8 cellular contexts compared by ENCODE assay signal in the genomic region with DNA sequence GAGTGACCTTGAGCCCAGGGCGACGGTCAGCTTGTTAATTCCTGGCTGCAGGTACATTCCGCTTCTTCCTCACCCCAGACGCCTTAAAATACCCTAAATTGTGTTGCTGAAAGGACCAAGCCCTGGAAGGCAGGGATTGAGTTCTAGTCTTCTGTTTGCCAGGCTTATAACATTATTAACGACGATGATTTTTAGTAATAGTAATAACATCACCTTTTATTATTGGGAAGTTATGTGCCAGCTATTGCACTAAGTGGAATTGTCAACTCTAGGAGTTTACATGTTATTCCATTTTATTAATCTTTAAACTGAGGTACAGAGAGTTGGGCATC. TPM values are rescaled to one million over a fixed set of nuclear protein-coding genes. Genes with fewer than 3 reads are reported as not detected.
A peak's percentile ranks its signal among the peaks of the same experiment; 100 is the strongest.
DNase-seq lines count a peak whose midpoint lies in the region; ATAC-seq, FAIRE-seq and TF ChIP-seq lines count a peak whose summit lies in the region.

No MANE protein-coding gene starts in this region.

- H3K9me3 ChIP-seq in ascending aorta (no peaks in the 10 kb centered on the region), HepG2 (ENCODE audit: low read length) (no peaks in the 10 kb centered on the region), testis (no peaks in the 10 kb centered on the region)

- peak overlapping the region; percentile 95 for H3K9ac ChIP-seq in HepG2 (ENCODE audit: insufficient read depth, low read depth, low read length)

- H3K36me3 ChIP-seq in ascending aorta: peaks cover 2 to 4% of the 10 kb centered on the region in 2 donors
- H3K36me3 ChIP-seq in HepG2 (replicated peaks in 1 of 2; ENCODE audit: control insufficient read depth in 1 of 2, insufficient read depth in 2 of 2, low read length in 2 of 2): peaks cover 1 to 32% of the 10 kb centered on the region in 2 experiments; a peak in 3 of 5 replicates
- no peaks in the 10 kb centered on the region for H3K36me3 ChIP-seq in testis (ENCODE audit: low read depth, missing control alignments)

- intact Hi-C loops in ascending aorta (cut with DNase I) (loop anchor here (1.0 to 5.0 kb wide), 2 partner anchors 286 to 1613 kb away; partner anchors contain the start of gene CCDC174), HepG2 (cut with micrococcal nuclease; ENCODE audit: unreplicated experiment) (no loop called here), testis (cut with DNase I; ENCODE audit: low total_unique reads) (no loop called here)

- peak overlapping the region; percentile 98 for H3K27ac Mint-ChIP-seq in activated CD4-positive, alpha-beta T cell treated with anti-CD3 and anti-CD28 coated beads, Interleukin-2, amount 10 ng/mL, durations not matched to agents 7 days and 5 days

- H3K36me3 Mint-ChIP-seq in activated CD4-positive, alpha-beta T cell treated with anti-CD3 and anti-CD28 coated beads, Interleukin-2, amount 10 ng/mL, durations not matched to agents 7 days and 5 days (ENCODE audit: low read depth): peaks cover 8% of the 10 kb centered on the region

- BruUV-seq in HepG2 (replicated peaks; lab: Mats Ljungman, UMichigan): TSS peak; percentile 85

- ATAC-seq in HepG2 (no peak), HG03175 (IDR thresholded peaks at IDR 0.05; ENCODE audit: unreplicated experiment) (no peak), GM21515 (IDR thresholded peaks at IDR 0.05; ENCODE audit: unreplicated experiment) (no peak)

- peak overlapping the region; percentile 73 for H3K4me2 ChIP-seq in HepG2 (ENCODE audit: low read depth, low read length)

- H3K27me3 ChIP-seq in ascending aorta (no peaks in the 10 kb centered on the region), HepG2 (ENCODE audit: control insufficient read depth in 1 of 2, insufficient read depth in 2 of 2, low read length in 2 of 2) (no peaks in the 10 kb centered on the region; a peak in 1 of 5 replicates), testis (no peaks in the 10 kb centered on the region)

- no peaks in the 10 kb centered on the region for H4K20me1 ChIP-seq in HepG2 (ENCODE audit: insufficient read depth, low read length)

- peak in 1 of 2 experiments; percentile 52; a peak in 2 of 4 replicates for TF ChIP-seq POLR2A in HepG2 (IDR thresholded peaks at IDR 0.05; ENCODE audit: insufficient read depth in 1 of 2, low read depth in 2 of 2, low read length in 2 of 2)
- TF ChIP-seq POLR2A in testis (IDR thresholded peaks at IDR 0.05): no peak

- peak overlapping the region; percentile 81 to 88 for H3K27ac ChIP-seq in ascending aorta
- H3K27ac ChIP-seq in HepG2 (ENCODE audit: extremely low read length, insufficient read depth, low read length): peak overlapping the region; percentile 93
- H3K27ac ChIP-seq in testis: peak overlapping the region; percentile 72 to 92

- no peak for TF ChIP-seq CTCF in ascending aorta (IDR thresholded peaks at IDR 0.05)
- no peak for TF ChIP-seq CTCF in HepG2 (CRISPR knock-in tag; IDR thresholded peaks at IDR 0.05)
- no peak for TF ChIP-seq CTCF in testis (IDR thresholded peaks at IDR 0.05)

- POLR2A ChIA-PET in activated CD4-positive, alpha-beta T cell treated with anti-CD3 and anti-CD28 coated beads, Interleukin-2, amount 10 ng/mL, durations not matched to agents 7 days and 5 days (lab: Charles Lee): interaction anchor here (0.6 to 1.4 kb wide), 2 partner anchors 247 to 290 kb away, joined by 4 to 5 read pairs; no protein-coding TSS in a partner anchor
- POLR2A ChIA-PET in HepG2 (lab: Yijun Ruan, JAX): interaction anchor here (1.0 to 3.2 kb wide), 8 partner anchors 13 to 1477 kb away, joined by 4 to 112 read pairs (median 4); partner anchors contain the start of gene TBC1D5

- FAIRE-seq in HepG2 (lab: Jason Lieb, UNC): no peak

- no peak for TF ChIP-seq RAD21 in HepG2 (CRISPR knock-in tag; IDR thresholded peaks at IDR 0.05)

- no peaks in the 10 kb centered on the region for H3K27me3 Mint-ChIP-seq in activated CD4-positive, alpha-beta T cell treated with anti-CD3 and anti-CD28 coated beads, Interleukin-2, amount 10 ng/mL, durations not matched to agents 7 days and 5 days

- TF ChIP-seq EP300 in HepG2 (IDR thresholded peaks at IDR 0.05; ENCODE audit: low read depth in 2 of 2, low read length in 2 of 2): no peak
- TF ChIP-seq EP300 in HepG2 (CRISPR knock-in tag; IDR thresholded peaks at IDR 0.05; ENCODE audit: borderline replicate concordance): no peak

- peak overlapping the region; percentile 99 for H3K4me3 Mint-ChIP-seq in activated CD4-positive, alpha-beta T cell treated with anti-CD3 and anti-CD28 coated beads, Interleukin-2, amount 10 ng/mL, durations not matched to agents 7 days and 5 days

- peak overlapping the region; percentile 83 for H2AFZ ChIP-seq in HepG2 (ENCODE audit: low read length)

- DNase-seq in activated CD4-positive, alpha-beta T cell treated with anti-CD3 and anti-CD28 coated beads, Interleukin-2, amount 10 ng/mL, durations not matched to agents 7 days and 5 days: no peak
- DNase-seq in activated CD4-positive, alpha-beta T cell treated with anti-CD3 and anti-CD28 coated beads for 48 hours: no peak
- DNase-seq in ascending aorta (ENCODE audit: low spot score in 2 of 2) (no peak), HepG2 (ENCODE audit: low spot score) (no peak), testis (no peak), Ammon's horn (ENCODE audit: low spot score) (no peak)

- peaks cover 40% of the 10 kb centered on the region for H3K4me1 Mint-ChIP-seq in activated CD4-positive, alpha-beta T cell treated with anti-CD3 and anti-CD28 coated beads, Interleukin-2, amount 10 ng/mL, durations not matched to agents 7 days and 5 days

- in situ Hi-C loops in HepG2 (cut with HindIII; ENCODE audit: extremely low pct_ligation_motif_present, low pct_unique_long_range_greater_than_20kb): no loop called here

- CTCF ChIA-PET in activated CD4-positive, alpha-beta T cell treated with anti-CD3 and anti-CD28 coated beads, Interleukin-2, amount 10 ng/mL, durations not matched to agents 7 days and 5 days (lab: Charles Lee): interaction anchor here (0.6 to 5.6 kb wide), 9 partner anchors 11 to 472 kb away, joined by 3 to 42 read pairs (median 3); no protein-coding TSS in a partner anchor
- CTCF ChIA-PET in HepG2 (lab: Yijun Ruan, JAX; ENCODE audit: low intra/inter-chr PET ratio, low total read pairs): interaction anchor here (1.1 kb wide), 1 partner anchor 18 kb away, joined by 3 read pairs; no protein-coding TSS in a partner anchor

- H3K4me1 ChIP-seq in ascending aorta: peaks cover 0 to 25% of the 10 kb centered on the region in 2 donors
- H3K4me1 ChIP-seq in HepG2 (ENCODE audit: insufficient read depth, low read length): peaks cover 36% of the 10 kb centered on the region
- H3K4me1 ChIP-seq in testis: peaks cover 20% of the 10 kb centered on the region

- H3K4me3 ChIP-seq in ascending aorta (peak overlapping the region; percentile 65 to 84), HepG2 (replicated peaks in 1 of 3; ENCODE audit: insufficient read depth in 1 of 3, low read depth in 2 of 3, low read length in 3 of 3) (peak overlapping the region; percentile 81 to 97 (median 97)), testis (peak overlapping the region; percentile 72 to 79)

- H3K79me2 ChIP-seq in HepG2 (ENCODE audit: insufficient read depth, low read length): peaks cover 63% of the 10 kb centered on the region

- 0% methylated on average over 4 of the region's 6 CpGs for WGBS in HepG2 (ENCODE audit: low lambda C conversion rate)
- WGBS in testis, 2 donors: 0 to 1% methylated on average over 6 of the region's 6 CpGs

- H3K9me3 Mint-ChIP-seq in activated CD4-positive, alpha-beta T cell treated with anti-CD3 and anti-CD28 coated beads, Interleukin-2, amount 10 ng/mL, durations not matched to agents 7 days and 5 days: no peaks in the 10 kb centered on the region

RNA-seq across cellular contexts. Expression of gene OXNAD1, which starts 0.4 kb away (rescaled TPM):
- total RNA-seq in activated CD4-positive, alpha-beta T cell treated with anti-CD3 and anti-CD28 coated beads, Interleukin-2, amount 10 ng/mL, durations not matched to agents 7 days and 5 days: 10 to 100 TPM; 64.0 to 70.4 TPM
- total RNA-seq in ascending aorta: 6.9 TPM
- total RNA-seq in HepG2 (2016; rRNA removed; fragmentation: Illumina TruSeq; extraction: Trizol): 18.8 and 25.2 TPM in 2 replicates
- 25.2 and 28.2 TPM in 2 replicates for total RNA-seq in HepG2 (2016; cell fraction: cytosol; rRNA removed; fragmentation: Illumina TruSeq; extraction: Trizol; ENCODE audit: low read depth)
- 19.7 and 23.1 TPM in 2 replicates for total RNA-seq in HepG2 (2016; cell fraction: insoluble cytoplasmic fraction; rRNA removed; fragmentation: Illumina TruSeq; extraction: Trizol)
- total RNA-seq in HepG2 (2016; cell fraction: membrane; rRNA removed; fragmentation: Illumina TruSeq; extraction: Trizol): 13.5 and 18.2 TPM in 2 replicates
- 38.3 and 44.7 TPM in 2 replicates for total RNA-seq in HepG2 (2016; cell fraction: nucleus; rRNA removed; fragmentation: Illumina TruSeq; extraction: Trizol)
- 8.8 and 9.9 TPM in 2 replicates for polyA plus RNA-seq in HepG2 (2011; rRNA removed)
- polyA plus RNA-seq in HepG2 (2011; cell fraction: cytosol; rRNA removed): 6.6 and 8.2 TPM in 2 replicates
- polyA plus RNA-seq in HepG2 (2011; cell fraction: nucleus; rRNA removed): 10.2 and 12.1 TPM in 2 replicates
- 7.0 and 7.7 TPM in 2 replicates for polyA plus RNA-seq in HepG2 (2012)
- 1.7 and 3.2 TPM in 2 replicates for polyA plus RNA-seq in HepG2 (2016; cell fraction: cytosol; fragmentation: Illumina TruSeq; extraction: Trizol; ENCODE audit: low read depth)
- polyA plus RNA-seq in HepG2 (2016; cell fraction: insoluble cytoplasmic fraction; fragmentation: Illumina TruSeq; extraction: Trizol; ENCODE audit: low read depth): 19.0 and 22.1 TPM in 2 replicates
- 4.3 and 6.7 TPM in 2 replicates for polyA plus RNA-seq in HepG2 (2016; cell fraction: membrane; fragmentation: Illumina TruSeq; extraction: Trizol; ENCODE audit: low read depth)
- polyA plus RNA-seq in HepG2 (2016; cell fraction: nucleus; fragmentation: Illumina TruSeq; extraction: Trizol; ENCODE audit: insufficient read depth, low read depth): 12.2 and 14.2 TPM in 2 replicates
- 24.6 and 49.5 TPM in 2 replicates for polyA minus RNA-seq in HepG2 (2011; rRNA and poly(A)+ RNA removed; ENCODE audit: low replicate concordance)
- polyA minus RNA-seq in HepG2 (2011; cell fraction: cytosol; rRNA and poly(A)+ RNA removed): 5.4 and 6.4 TPM in 2 replicates
- polyA minus RNA-seq in HepG2 (2011; cell fraction: nucleus; rRNA and poly(A)+ RNA removed): 64.5 and 66.2 TPM in 2 replicates
- total RNA-seq in testis: 10 to 100 TPM; 27.3 to 31.2 TPM
- polyA plus RNA-seq in testis (ENCODE audit: insufficient read depth, low read depth, low replicate concordance): 11.8 TPM

RNA-seq across cellular contexts. Expression of gene DPH3, which starts 0.7 kb away (rescaled TPM):
- 10 to 100 TPM; 12.6 to 14.4 TPM for total RNA-seq in activated CD4-positive, alpha-beta T cell treated with anti-CD3 and anti-CD28 coated beads, Interleukin-2, amount 10 ng/mL, durations not matched to agents 7 days and 5 days
- total RNA-seq in ascending aorta: 5.5 TPM
- total RNA-seq in HepG2 (2016; rRNA removed; fragmentation: Illumina TruSeq; extraction: Trizol): 21.6 and 40.0 TPM in 2 replicates
- 14.7 and 18.5 TPM in 2 replicates for total RNA-seq in HepG2 (2016; cell fraction: cytosol; rRNA removed; fragmentation: Illumina TruSeq; extraction: Trizol; ENCODE audit: low read depth)
- total RNA-seq in HepG2 (2016; cell fraction: insoluble cytoplasmic fraction; rRNA removed; fragmentation: Illumina TruSeq; extraction: Trizol): 21.8 and 34.1 TPM in 2 replicates
- 37.4 and 40.6 TPM in 2 replicates for total RNA-seq in HepG2 (2016; cell fraction: membrane; rRNA removed; fragmentation: Illumina TruSeq; extraction: Trizol)
- total RNA-seq in HepG2 (2016; cell fraction: nucleus; rRNA removed; fragmentation: Illumina TruSeq; extraction: Trizol): 10.6 and 11.0 TPM in 2 replicates
- polyA plus RNA-seq in HepG2 (2011; rRNA removed): 15.6 and 18.3 TPM in 2 replicates
- polyA plus RNA-seq in HepG2 (2011; cell fraction: cytosol; rRNA removed): 6.7 and 10.0 TPM in 2 replicates
- 2.0 and 3.6 TPM in 2 replicates for polyA plus RNA-seq in HepG2 (2011; cell fraction: nucleus; rRNA removed)
- polyA plus RNA-seq in HepG2 (2012): 23.4 and 26.6 TPM in 2 replicates
- polyA plus RNA-seq in HepG2 (2016; cell fraction: cytosol; fragmentation: Illumina TruSeq; extraction: Trizol; ENCODE audit: low read depth): 53.4 and 78.8 TPM in 2 replicates
- polyA plus RNA-seq in HepG2 (2016; cell fraction: insoluble cytoplasmic fraction; fragmentation: Illumina TruSeq; extraction: Trizol; ENCODE audit: low read depth): 73.2 and 81.4 TPM in 2 replicates
- 73.1 and 94.3 TPM in 2 replicates for polyA plus RNA-seq in HepG2 (2016; cell fraction: membrane; fragmentation: Illumina TruSeq; extraction: Trizol; ENCODE audit: low read depth)
- polyA plus RNA-seq in HepG2 (2016; cell fraction: nucleus; fragmentation: Illumina TruSeq; extraction: Trizol; ENCODE audit: insufficient read depth, low read depth): 30.4 and 35.4 TPM in 2 replicates
- polyA minus RNA-seq in HepG2 (2011; rRNA and poly(A)+ RNA removed; ENCODE audit: low replicate concordance): 5.6 and 6.9 TPM in 2 replicates
- 6.9 and 8.9 TPM in 2 replicates for polyA minus RNA-seq in HepG2 (2011; cell fraction: cytosol; rRNA and poly(A)+ RNA removed)
- 6.0 and 7.2 TPM in 2 replicates for polyA minus RNA-seq in HepG2 (2011; cell fraction: nucleus; rRNA and poly(A)+ RNA removed)
- 10 to 100 TPM; 14.6 to 14.7 TPM for total RNA-seq in testis
- polyA plus RNA-seq in testis (ENCODE audit: insufficient read depth, low read depth, low replicate concordance): 23.6 TPM
